8 cellular contexts compared by ENCODE assay signal in the genomic region with DNA sequence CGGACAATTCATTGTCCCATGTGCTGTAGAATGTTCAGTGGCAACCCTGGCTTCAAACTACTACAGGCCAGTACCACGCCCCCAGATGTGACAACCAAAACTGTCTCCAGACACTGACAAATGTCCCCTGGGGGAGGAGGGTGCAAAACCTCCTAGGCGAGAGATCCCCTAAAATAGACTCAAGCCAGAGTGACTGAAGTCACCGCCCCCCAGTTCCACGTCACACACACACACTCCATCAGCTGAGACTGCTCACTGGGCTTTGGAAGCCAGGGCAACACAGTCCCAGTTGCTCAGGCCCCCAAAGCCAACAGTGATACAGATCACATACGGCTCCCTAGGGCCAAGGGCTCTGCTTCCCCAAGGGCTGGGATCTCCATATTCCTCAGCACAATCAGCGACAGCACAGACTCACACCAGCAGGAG.
A peak's percentile ranks its signal among the peaks of the same experiment; 100 is the strongest.
DNase-seq lines count a peak whose midpoint lies in the region; ATAC-seq and TF ChIP-seq lines count a peak whose summit lies in the region.

No MANE protein-coding gene starts in this region.

- H3K9me2 ChIP-seq in DOHH2 (replicated peaks; ENCODE audit: control insufficient read depth, low read length), result no peaks in the 10 kb centered on the region

- no peaks in the 10 kb centered on the region for H3K36me3 ChIP-seq in DOHH2 (ENCODE audit: control insufficient read depth, low read length)

- H3K79me2 ChIP-seq in DOHH2 (ENCODE audit: control insufficient read depth, low read length), result no peaks in the 10 kb centered on the region

- H3K27ac ChIP-seq in DOHH2 (ENCODE audit: low read depth, low read length), result peak overlapping the region; percentile 48

- ATAC-seq in GM19397 (IDR thresholded peaks at IDR 0.05; ENCODE audit: unreplicated experiment) (peak; percentile 56), HG03457 (IDR thresholded peaks at IDR 0.05; ENCODE audit: unreplicated experiment) (peak; percentile 34), GM18519 (IDR thresholded peaks at IDR 0.05; ENCODE audit: low FRiP score, unreplicated experiment) (no peak)

- no peaks in the 10 kb centered on the region for H3K9me3 ChIP-seq in DOHH2 (ENCODE audit: control insufficient read depth, insufficient read depth, low read length)

- H3K27me3 ChIP-seq in DOHH2 (ENCODE audit: control insufficient read depth, low read length), result no peaks in the 10 kb centered on the region

- peak overlapping the region; percentile 51 for H3K4me2 ChIP-seq in DOHH2 (ENCODE audit: low read length)

- peaks cover 6% of the 10 kb centered on the region for H3F3A ChIP-seq in DOHH2 (ENCODE audit: control insufficient read depth, insufficient read depth)

- H3K4me3 ChIP-seq in DOHH2 (ENCODE audit: low read length), result peak overlapping the region; percentile 29

- H4K20me1 ChIP-seq in DOHH2 (ENCODE audit: control insufficient read depth, insufficient read depth, low read depth, low read length), result peaks cover 27% of the 10 kb centered on the region

- TF ChIP-seq CTCF in DOHH2 (IDR thresholded peaks at IDR 0.05; ENCODE audit: low read depth, low read length, poor library complexity, severe bottlenecking), result no peak

- DNase-seq in germinal center (ENCODE audit: low spot score) (peak; percentile 75), OCI-M1 (lab: John Stamatoyannopoulos, UW) (no peak), NCI-H187 (lab: John Stamatoyannopoulos, UW) (no peak), NCI-H446 (lab: John Stamatoyannopoulos, UW) (no peak)

- H3K4me1 ChIP-seq in DOHH2 (ENCODE audit: control insufficient read depth, low read length), result peaks cover 23% of the 10 kb centered on the region
